Comparison of ENCODE assay signal across 2 cellular contexts in genomic region chr11:128759597-128759996, GRCh38.
TF ChIP-seq lines count a peak whose summit lies in the region.

No MANE protein-coding gene starts in this region.

TF ChIP-seq in IMR-90, 13 proteins besides CTCF, POLR2A, EP300 and RAD21:
- TF ChIP-seq MXI1 (IDR thresholded peaks at IDR 0.05; ENCODE audit: borderline replicate concordance, low read depth, low read length) = no peak
- no peak for TF ChIP-seq CEBPB (IDR thresholded peaks at IDR 0.05; ENCODE audit: low read depth, low read length)
- no peak for TF ChIP-seq BHLHE40 (IDR thresholded peaks at IDR 0.05; ENCODE audit: low read depth, low read length)
- 0 out of 2 replicates have a peak, but pooled peaks have one; percentile 31 for TF ChIP-seq MAZ (IDR thresholded peaks at IDR 0.05; ENCODE audit: borderline replicate concordance, low read depth, low read length)
- no peak for TF ChIP-seq ELK1 (IDR thresholded peaks at IDR 0.05; ENCODE audit: borderline replicate concordance, low read depth, low read length)
- no peak for TF ChIP-seq NFE2L2 (IDR thresholded peaks at IDR 0.05; ENCODE audit: low read depth, low read length)
- no peak for TF ChIP-seq CHD1 (IDR thresholded peaks at IDR 0.05; ENCODE audit: low read depth, low read length)
TF ChIP-seq in IMR-90: peak in this region for 1.

TF ChIP-seq in GM12878, 131 proteins besides CTCF, POLR2A, EP300 and RAD21:
- TF ChIP-seq MTA3 (IDR thresholded peaks at IDR 0.05; ENCODE audit: borderline replicate concordance, low read length) (no peak), SMC3 (IDR thresholded peaks at IDR 0.05; ENCODE audit: borderline replicate concordance, low read length) (no peak), EGR1 (IDR thresholded peaks at IDR 0.05; ENCODE audit: borderline replicate concordance in 1 of 2, low read depth in 2 of 2, low read length in 2 of 2) (no peak), GATAD2B (conservative IDR thresholded peaks at IDR 0.05; ENCODE audit: low read depth) (no peak), ZNF384 (IDR thresholded peaks at IDR 0.05; ENCODE audit: borderline replicate concordance, low read depth, low read length) (no peak), JUND (IDR thresholded peaks at IDR 0.05; ENCODE audit: low read depth, low read length) (no peak), ETV6 (conservative IDR thresholded peaks at IDR 0.05 in 1 of 2, IDR thresholded peaks at IDR 0.05 in 1 of 2; ENCODE audit: borderline replicate concordance in 1 of 2, low read depth in 1 of 2) (no peak), HCFC1 (IDR thresholded peaks at IDR 0.05; ENCODE audit: low read length) (no peak), ZNF207 (IDR thresholded peaks at IDR 0.05; ENCODE audit: borderline replicate concordance) (no peak), DPF2 (IDR thresholded peaks at IDR 0.05) (no peak), WRNIP1 (IDR thresholded peaks at IDR 0.05; ENCODE audit: borderline replicate concordance, low read depth, low read length) (no peak), FOXK2 (IDR thresholded peaks at IDR 0.05) (no peak)
- TF ChIP-seq, protein P1, sequence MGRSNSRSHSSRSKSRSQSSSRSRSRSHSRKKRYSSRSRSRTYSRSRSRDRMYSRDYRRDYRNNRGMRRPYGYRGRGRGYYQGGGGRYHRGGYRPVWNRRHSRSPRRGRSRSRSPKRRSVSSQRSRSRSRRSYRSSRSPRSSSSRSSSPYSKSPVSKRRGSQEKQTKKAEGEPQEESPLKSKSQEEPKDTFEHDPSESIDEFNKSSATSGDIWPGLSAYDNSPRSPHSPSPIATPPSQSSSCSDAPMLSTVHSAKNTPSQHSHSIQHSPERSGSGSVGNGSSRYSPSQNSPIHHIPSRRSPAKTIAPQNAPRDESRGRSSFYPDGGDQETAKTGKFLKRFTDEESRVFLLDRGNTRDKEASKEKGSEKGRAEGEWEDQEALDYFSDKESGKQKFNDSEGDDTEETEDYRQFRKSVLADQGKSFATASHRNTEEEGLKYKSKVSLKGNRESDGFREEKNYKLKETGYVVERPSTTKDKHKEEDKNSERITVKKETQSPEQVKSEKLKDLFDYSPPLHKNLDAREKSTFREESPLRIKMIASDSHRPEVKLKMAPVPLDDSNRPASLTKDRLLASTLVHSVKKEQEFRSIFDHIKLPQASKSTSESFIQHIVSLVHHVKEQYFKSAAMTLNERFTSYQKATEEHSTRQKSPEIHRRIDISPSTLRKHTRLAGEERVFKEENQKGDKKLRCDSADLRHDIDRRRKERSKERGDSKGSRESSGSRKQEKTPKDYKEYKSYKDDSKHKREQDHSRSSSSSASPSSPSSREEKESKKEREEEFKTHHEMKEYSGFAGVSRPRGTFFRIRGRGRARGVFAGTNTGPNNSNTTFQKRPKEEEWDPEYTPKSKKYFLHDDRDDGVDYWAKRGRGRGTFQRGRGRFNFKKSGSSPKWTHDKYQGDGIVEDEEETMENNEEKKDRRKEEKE (IDR thresholded peaks at IDR 0.05) = no peak
- TF ChIP-seq, protein P2, sequence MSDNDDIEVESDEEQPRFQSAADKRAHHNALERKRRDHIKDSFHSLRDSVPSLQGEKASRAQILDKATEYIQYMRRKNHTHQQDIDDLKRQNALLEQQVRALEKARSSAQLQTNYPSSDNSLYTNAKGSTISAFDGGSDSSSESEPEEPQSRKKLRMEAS (IDR thresholded peaks at IDR 0.05; ENCODE audit: low read depth, low read length) = no peak
